Comparison of ENCODE assay signal across 12 cellular contexts in the genomic region with DNA sequence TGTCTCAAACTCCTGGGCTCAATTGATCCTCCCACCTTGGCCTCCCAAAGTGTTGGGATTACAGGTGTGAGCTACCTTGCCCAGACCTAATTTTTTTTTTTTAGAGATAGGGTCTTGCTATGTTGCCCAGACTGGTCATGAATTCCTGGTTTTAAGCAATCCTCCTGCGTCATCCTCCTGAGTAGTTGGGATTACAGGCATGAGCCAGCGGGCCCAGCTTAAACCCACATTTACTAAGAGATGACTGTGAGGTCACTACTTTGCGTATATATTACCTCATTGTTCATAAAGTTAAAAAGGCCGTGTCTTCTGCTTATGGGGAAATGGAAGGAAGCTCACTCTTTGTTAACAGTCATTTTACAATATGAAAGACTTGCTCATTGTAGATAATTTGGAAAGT. TPM values are rescaled to one million over a fixed set of nuclear protein-coding genes. Genes with fewer than 3 reads are reported as not detected.
DNase-seq lines count a peak whose midpoint lies in the region; TF ChIP-seq lines count a peak whose summit lies in the region.
"Had no signal": no experiment of that assay in that cellular context is flagged by ENCODE, and none has a peak within 500 bp of the region (broad histone marks: within the 10 kb centered on the region; RNA-seq: fewer than 3 reads in every experiment).

No MANE protein-coding gene starts in this region.

- H3K9me3 ChIP-seq in GM23248 (ENCODE audit: low read depth) (no peaks in the 10 kb centered on the region), skeletal muscle satellite cell (replicated peaks; ENCODE audit: low read length) (no peaks in the 10 kb centered on the region)
- H3K9me3 ChIP-seq in effector memory CD4-positive, alpha-beta T cell (ENCODE audit: control insufficient read depth, low read length), result no peaks in the 10 kb centered on the region

- H3K4me2 ChIP-seq in GM23248 (ENCODE audit: unreplicated experiment) (no peak overlapping the region), skeletal muscle satellite cell (ENCODE audit: low read length) (no peak overlapping the region)
- H3K4me2 ChIP-seq: GM23338 had no signal

- H3K36me3 Mint-ChIP-seq in T-helper 2 cell treated with Interferon-gamma antibody and Interleukin-4, amounts not matched to agents 5 μg/mL and 100 μg/mL, for 36 hours (ENCODE audit: low read depth), result peaks cover 34% of the 10 kb centered on the region

- DNase-seq in GM23248, result peak; percentile 16
- DNase-seq in T-helper 2 cell treated with Interferon-gamma antibody and Interleukin-4, amounts not matched to agents 5 μg/mL and 100 μg/mL, for 36 hours (ENCODE audit: low spot score), result no peak
- DNase-seq in effector memory CD4-positive, alpha-beta T cell, result no peak
- DNase-seq in HEK293T (ENCODE audit: extremely low spot score), result no peak
- no peak for DNase-seq in D341Med (ENCODE audit: low spot score)
- DNase-seq in stimulated activated CD8-positive, alpha-beta memory T cell treated with anti-CD3 and anti-CD28 coated beads, Interleukin-4, amount 100 ng/mL, for 48 hours, result no peak
- DNase-seq: DMS53, NCI-H510A, SHP77 treated with DMSO at 0.1 percent for 48 hours had no signal

- H3K4me3 ChIP-seq in GM23248 (no peak overlapping the region), skeletal muscle satellite cell (ENCODE audit: low read length) (no peak overlapping the region)
- peak overlapping the region; percentile 52 for H3K4me3 ChIP-seq in effector memory CD4-positive, alpha-beta T cell (ENCODE audit: insufficient read depth, low read depth, low read length, poor library complexity, severe bottlenecking)
- H3K4me3 ChIP-seq: GM23338 had no signal

- in situ Hi-C loops in GM23248 (cut with MboI), result no loop called here

- H3K27me3 ChIP-seq in GM23248 (replicated peaks; ENCODE audit: insufficient read depth) (no peaks in the 10 kb centered on the region), skeletal muscle satellite cell (ENCODE audit: control insufficient read depth, insufficient read depth, low read length) (no peaks in the 10 kb centered on the region)
- no peaks in the 10 kb centered on the region for H3K27me3 ChIP-seq in effector memory CD4-positive, alpha-beta T cell (replicated peaks; ENCODE audit: control insufficient read depth, insufficient read depth, low read length, poor library complexity, severe bottlenecking)

- no peak overlapping the region for H2AFZ ChIP-seq in GM23248
- H2AFZ ChIP-seq: GM23338 had no signal

- peaks cover 2% of the 10 kb centered on the region for H3K27me3 Mint-ChIP-seq in T-helper 2 cell treated with Interferon-gamma antibody and Interleukin-4, amounts not matched to agents 5 μg/mL and 100 μg/mL, for 36 hours (ENCODE audit: low read depth)

- no peak overlapping the region for H3K9ac ChIP-seq in GM23248
- H3K9ac ChIP-seq in skeletal muscle satellite cell (ENCODE audit: low read depth, low read length), result peak overlapping the region; percentile 61

- no peak overlapping the region for H3K27ac ChIP-seq in GM23248
- peak overlapping the region; percentile 96 for H3K27ac ChIP-seq in effector memory CD4-positive, alpha-beta T cell (ENCODE audit: insufficient read depth, low read length, poor library complexity, severe bottlenecking)

- no peaks in the 10 kb centered on the region for H4K20me1 ChIP-seq in GM23248 (ENCODE audit: insufficient read depth)

- H3K36me3 ChIP-seq in GM23248 (ENCODE audit: low read depth), result no peaks in the 10 kb centered on the region
- H3K36me3 ChIP-seq in effector memory CD4-positive, alpha-beta T cell (ENCODE audit: control insufficient read depth, insufficient read depth, low read length), result no peaks in the 10 kb centered on the region
- H3K36me3 ChIP-seq in skeletal muscle satellite cell (ENCODE audit: insufficient read depth, low read length), result no peaks in the 10 kb centered on the region

- peak overlapping the region; percentile 90 for H3K4me3 Mint-ChIP-seq in T-helper 2 cell treated with Interferon-gamma antibody and Interleukin-4, amounts not matched to agents 5 μg/mL and 100 μg/mL, for 36 hours
- H3K4me3 Mint-ChIP-seq: GM23338 had no signal

- H3K27ac Mint-ChIP-seq in T-helper 2 cell treated with Interferon-gamma antibody and Interleukin-4, amounts not matched to agents 5 μg/mL and 100 μg/mL, for 36 hours, result peak overlapping the region; percentile 96

- 85 to 86% methylated on average over 4 of the region's 4 CpGs for WGBS in GM23248 (ENCODE audit: low coverage in 1 of 2, low lambda C conversion rate in 2 of 2, missing lambda C conversion rate in 2 of 2), 2 experiments

- CTCF ChIA-PET in HEK293T (lab: Yijun Ruan, JAX), result interaction anchor here (0.6 to 1.2 kb wide), 2 partner anchors 14 to 41 kb away, joined by 3 read pairs; no protein-coding TSS in a partner anchor

- no peaks in the 10 kb centered on the region for H3K9me3 Mint-ChIP-seq in T-helper 2 cell treated with Interferon-gamma antibody and Interleukin-4, amounts not matched to agents 5 μg/mL and 100 μg/mL, for 36 hours
- H3K9me3 Mint-ChIP-seq: GM23338 had no signal

- H3K4me1 Mint-ChIP-seq in T-helper 2 cell treated with Interferon-gamma antibody and Interleukin-4, amounts not matched to agents 5 μg/mL and 100 μg/mL, for 36 hours (ENCODE audit: low read depth), result peaks cover 72% of the 10 kb centered on the region

- H3F3A ChIP-seq in GM23248 (ENCODE audit: insufficient read depth), result peaks cover 9% of the 10 kb centered on the region; the same call in 1 of the 2 replicates

- no peaks in the 10 kb centered on the region for H3K9me2 ChIP-seq in GM23248 (ENCODE audit: insufficient read depth)

- POLR2A ChIA-PET in HEK293T (lab: Yijun Ruan, JAX), result interaction anchor here (1.1 kb wide), 1 partner anchor 10 kb away, joined by 3 read pairs; no protein-coding TSS in a partner anchor

- H3K79me2 ChIP-seq in GM23248 (ENCODE audit: insufficient read depth), result no peaks in the 10 kb centered on the region; the same call in 1 of the 2 replicates

- H3K4me1 ChIP-seq in GM23248 (ENCODE audit: insufficient read depth) (peaks cover 22% of the 10 kb centered on the region), skeletal muscle satellite cell (ENCODE audit: control insufficient read depth, insufficient read depth, low read length) (peaks cover 44% of the 10 kb centered on the region)
- H3K4me1 ChIP-seq in effector memory CD4-positive, alpha-beta T cell (ENCODE audit: control insufficient read depth, insufficient read depth, low read length, poor library complexity, severe bottlenecking), result peaks cover 67% of the 10 kb centered on the region

TF ChIP-seq in HEK293T, 16 proteins besides CTCF, POLR2A, EP300 and RAD21:
- TF ChIP-seq SUZ12 (IDR thresholded peaks at IDR 0.05), result no peak
- TF ChIP-seq, protein P1, sequence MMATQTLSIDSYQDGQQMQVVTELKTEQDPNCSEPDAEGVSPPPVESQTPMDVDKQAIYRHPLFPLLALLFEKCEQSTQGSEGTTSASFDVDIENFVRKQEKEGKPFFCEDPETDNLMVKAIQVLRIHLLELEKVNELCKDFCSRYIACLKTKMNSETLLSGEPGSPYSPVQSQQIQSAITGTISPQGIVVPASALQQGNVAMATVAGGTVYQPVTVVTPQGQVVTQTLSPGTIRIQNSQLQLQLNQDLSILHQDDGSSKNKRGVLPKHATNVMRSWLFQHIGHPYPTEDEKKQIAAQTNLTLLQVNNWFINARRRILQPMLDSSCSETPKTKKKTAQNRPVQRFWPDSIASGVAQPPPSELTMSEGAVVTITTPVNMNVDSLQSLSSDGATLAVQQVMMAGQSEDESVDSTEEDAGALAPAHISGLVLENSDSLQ (IDR thresholded peaks at IDR 0.05), result no peak
- no peak for TF ChIP-seq L3MBTL2 (conservative IDR thresholded peaks at IDR 0.05)
- TF ChIP-seq CTBP1 (IDR thresholded peaks at IDR 0.05; ENCODE audit: borderline replicate concordance), result no peak
- TF ChIP-seq ZNF384 (IDR thresholded peaks at IDR 0.05), result no peak
- TF ChIP-seq TARDBP (IDR thresholded peaks at IDR 0.05), result no peak
- no peak for TF ChIP-seq FOXA1 (IDR thresholded peaks at IDR 0.05)
- TF ChIP-seq BHLHE40 (IDR thresholded peaks at IDR 0.05; ENCODE audit: borderline replicate concordance), result no peak
- no peak for TF ChIP-seq SP1 (IDR thresholded peaks at IDR 0.05)
- no peak for TF ChIP-seq NFRKB (IDR thresholded peaks at IDR 0.05)
- TF ChIP-seq FOXK2 (IDR thresholded peaks at IDR 0.05), result no peak
- TF ChIP-seq HDGF (IDR thresholded peaks at IDR 0.05; ENCODE audit: borderline replicate concordance), result no peak
- no peak for TF ChIP-seq LEF1 (IDR thresholded peaks at IDR 0.05; ENCODE audit: borderline replicate concordance)
- TF ChIP-seq ELF4 (IDR thresholded peaks at IDR 0.05), result no peak
- TF ChIP-seq FOXM1 (IDR thresholded peaks at IDR 0.05; ENCODE audit: borderline replicate concordance), result no peak

RNA-seq across cellular contexts. Expression of a gene that starts 39.6 kb away (rescaled TPM):
- not detected in 2 replicates for total RNA-seq in GM23248 (2014; rRNA removed; shearing (Covaris generic))
- 0.10 TPM in 2 replicates for polyA plus RNA-seq in GM23248 (2016; fragmentation: Nextera tagmentation; extraction: Ambion mirVana)
- total RNA-seq in skeletal muscle satellite cell (2012; rRNA removed), result not detected in 2 replicates
- total RNA-seq: GM23338, lung microvascular endothelial cell had no signal
- polyA plus RNA-seq: GM23338 had no signal
